21 cellular contexts compared by ENCODE assay signal in the genomic region with DNA sequence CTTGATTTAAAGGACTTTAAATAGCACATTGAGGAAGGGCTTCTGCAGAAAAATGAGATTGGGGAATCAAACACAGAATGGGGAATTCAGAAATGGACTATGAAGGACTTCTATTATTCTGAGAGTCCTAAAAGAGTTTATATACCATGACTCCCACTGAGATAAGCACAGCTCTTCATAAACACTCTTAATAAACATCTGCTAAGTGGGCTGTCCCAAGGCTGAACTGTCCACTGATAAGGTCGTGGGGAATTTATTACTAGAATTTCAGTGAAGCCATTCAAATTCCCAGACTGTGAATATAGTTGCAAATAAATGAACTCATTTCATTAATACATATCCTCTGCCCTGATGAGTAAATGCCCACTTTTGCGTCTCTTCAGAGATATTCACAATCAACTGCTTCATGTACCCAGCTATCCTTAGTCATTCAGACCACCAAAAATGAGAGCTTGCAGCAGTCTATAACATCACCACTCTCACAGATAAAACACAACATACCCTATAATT.
"Had no signal": no experiment of that assay in that cellular context is flagged by ENCODE, and none has a peak within 500 bp of the region (broad histone marks: within the 10 kb centered on the region; RNA-seq: fewer than 3 reads in every experiment).

No MANE protein-coding gene starts in this region.

- H3K27me3 Mint-ChIP-seq: activated CD4-positive, alpha-beta memory T cell treated with anti-CD3 and anti-CD28 coated beads, Interleukin-2, amount 10 ng/mL, durations not matched to agents 7 days and 5 days; activated CD4-positive, alpha-beta T cell treated with anti-CD3 and anti-CD28 coated beads, Interleukin-2, amount 10 ng/mL, durations not matched to agents 24 days and 14 days; activated naive CD8-positive, alpha-beta T cell had no signal

- H3K4me3 ChIP-seq: adrenal gland, hepatocyte, left lung, lung, spleen, upper lobe of left lung had no signal

- H3K36me3 ChIP-seq: adrenal gland, left lung, upper lobe of left lung had no signal

- H3K9me3 ChIP-seq: adrenal gland had no signal

- H3K4me3 Mint-ChIP-seq: activated CD4-positive, alpha-beta memory T cell treated with anti-CD3 and anti-CD28 coated beads, Interleukin-2, amount 10 ng/mL, durations not matched to agents 7 days and 5 days; activated CD4-positive, alpha-beta T cell treated with anti-CD3 and anti-CD28 coated beads, Interleukin-2, amount 10 ng/mL, durations not matched to agents 24 days and 14 days; activated naive CD8-positive, alpha-beta T cell; immature natural killer cell; natural killer cell; T-helper 1 cell treated with Interleukin-12 subunit alpha and Interleukin-12 subunit beta and Interleukin-4 antibody, amounts not matched to agents 30 μg/mL and 1 μg/mL, for 36 hours had no signal

- H3K27me3 ChIP-seq: adrenal gland, hepatocyte, left lung, spleen, upper lobe of left lung had no signal

- H3K4me1 Mint-ChIP-seq: activated CD4-positive, alpha-beta memory T cell treated with anti-CD3 and anti-CD28 coated beads, Interleukin-2, amount 10 ng/mL, durations not matched to agents 7 days and 5 days; immature natural killer cell had no signal

- H3K27ac ChIP-seq: adrenal gland, hepatocyte, left lung, spleen, upper lobe of left lung had no signal

- DNase-seq: activated CD4-positive, alpha-beta memory T cell treated with anti-CD3 and anti-CD28 coated beads, Interleukin-2, amount 10 ng/mL, durations not matched to agents 7 days and 5 days; activated CD4-positive, alpha-beta T cell treated with anti-CD3 and anti-CD28 coated beads, Interleukin-2, amount 10 ng/mL, durations not matched to agents 24 days and 14 days; activated CD4-positive, CD25-positive, alpha-beta regulatory T cell; activated gamma-delta T cell; adrenal gland; central memory CD4-positive, alpha-beta T cell; effector memory CD4-positive, alpha-beta T cell; glutamatergic neuron; immature natural killer cell; kidney glomerular epithelial cell; left lung; natural killer cell; spleen; stimulated activated CD4-positive, alpha-beta T cell treated with anti-CD3 and anti-CD28 coated beads, Interleukin-4, amount 100 ng/mL, for 24 hours; stimulated activated naive CD4-positive, alpha-beta T cell treated with Interleukin-2 at 50 U/mL for 16 hours; upper lobe of left lung had no signal

- ATAC-seq: left lung, natural killer cell, sciatic nerve had no signal

- H3K27ac Mint-ChIP-seq: activated CD4-positive, alpha-beta memory T cell treated with anti-CD3 and anti-CD28 coated beads, Interleukin-2, amount 10 ng/mL, durations not matched to agents 7 days and 5 days; activated CD4-positive, alpha-beta T cell treated with anti-CD3 and anti-CD28 coated beads, Interleukin-2, amount 10 ng/mL, durations not matched to agents 24 days and 14 days; activated naive CD8-positive, alpha-beta T cell; immature natural killer cell; natural killer cell; T-helper 1 cell treated with Interleukin-12 subunit alpha and Interleukin-12 subunit beta and Interleukin-4 antibody, amounts not matched to agents 30 μg/mL and 1 μg/mL, for 36 hours had no signal
